ENCODE assay signal across 8 cellular contexts in genomic region chr7:30347226-30348082, GRCh38.
DNase-seq lines count a peak whose midpoint lies in the region; ATAC-seq and TF ChIP-seq lines count a peak whose summit lies in the region.
"Had no signal": no experiment of that assay in that cellular context is flagged by ENCODE, and none has a peak within 500 bp of the region (broad histone marks: within the 10 kb centered on the region; RNA-seq: fewer than 3 reads in every experiment).

No MANE protein-coding gene starts in this region.

- no peak for TF ChIP-seq EP300 in stomach (IDR thresholded peaks at IDR 0.05)

- TF ChIP-seq CTCF in stomach (IDR thresholded peaks at IDR 0.05), result no peak

- H3K4me1 ChIP-seq in adipocyte (ENCODE audit: control insufficient read depth, insufficient read depth, low read length) (peaks cover 15% of the 10 kb centered on the region), stomach (peaks cover 5 to 71% (median 37%) of the 10 kb centered on the region in 4 donors)

- H3K4me3 ChIP-seq in adipocyte (ENCODE audit: low read length) (no peak overlapping the region), stomach (no peak overlapping the region)
- H3K4me3 ChIP-seq: lung had no signal

- TF ChIP-seq POLR2A in stomach (IDR thresholded peaks at IDR 0.05), result no peak

- peak overlapping the region; percentile 19 for H3K9ac ChIP-seq in adipocyte (ENCODE audit: low read length)

- ATAC-seq in GM21360 (IDR thresholded peaks at IDR 0.05; ENCODE audit: unreplicated experiment), result peak; percentile 16
- ATAC-seq in HG03442 (IDR thresholded peaks at IDR 0.05; ENCODE audit: unreplicated experiment), result peak; percentile 9

- H3K27me3 ChIP-seq in adipocyte (replicated peaks; ENCODE audit: control insufficient read depth, insufficient read depth, low read length) (no peaks in the 10 kb centered on the region), stomach (no peaks in the 10 kb centered on the region)

- intact Hi-C loops in stomach (cut with DNase I; ENCODE audit: low total_unique reads), result no loop called here

- H3K27ac ChIP-seq in stomach, result peak overlapping the region; percentile 11 to 73 (median 34)

- no peak for DNase-seq in adipocyte (ENCODE audit: low read depth)
- no peak for DNase-seq in stomach
- no peak for DNase-seq in SW480 (ENCODE audit: low spot score)
- DNase-seq in COLO668 (lab: John Stamatoyannopoulos, UW; ENCODE audit: unreplicated experiment), result no peak
- DNase-seq in iPS-NIHi11 (ENCODE audit: low spot score), result no peak

- H3K9me3 ChIP-seq in adipocyte (ENCODE audit: control insufficient read depth, low read length), result no peaks in the 10 kb centered on the region
- H3K9me3 ChIP-seq in stomach, result no peaks in the 10 kb centered on the region

- WGBS in stomach, 5 donors, result 82 to 90% (median 85%) methylated on average over 2 of the region's 2 CpGs

- H3K36me3 ChIP-seq in adipocyte (ENCODE audit: control insufficient read depth, insufficient read depth, low read length, severe bottlenecking) (no peaks in the 10 kb centered on the region), stomach (no peaks in the 10 kb centered on the region)
